8 cellular contexts compared by ENCODE assay signal in genomic region chr1:157156058-157156541, GRCh38. TPM values are rescaled to one million over a fixed set of nuclear protein-coding genes. Genes with fewer than 3 reads are reported as not detected.
A peak's percentile ranks its signal among the peaks of the same experiment; 100 is the strongest.
DNase-seq lines count a peak whose midpoint lies in the region; ATAC-seq and TF ChIP-seq lines count a peak whose summit lies in the region.

No MANE protein-coding gene starts in this region.

- peaks cover 23% of the 10 kb centered on the region for H3K27me3 Mint-ChIP-seq in CD4-positive, alpha-beta T cell

- DNase-seq in CD4-positive, alpha-beta T cell = peak; percentile 60 to 80 (median 70)
- DNase-seq in NOMO-1 (lab: John Stamatoyannopoulos, UW; ENCODE audit: unreplicated experiment in 2 of 2) = peak; percentile 39 to 61
- peak; percentile 57 to 68 for DNase-seq in activated CD8-positive, alpha-beta memory T cell treated with anti-CD3 and anti-CD28 coated beads for 1 hour (ENCODE audit: extremely low read depth in 1 of 2, low read depth in 1 of 2)
- peak; percentile 72 for DNase-seq in effector CD4-positive, alpha-beta T cell
- DNase-seq in stimulated activated CD8-positive, alpha-beta memory T cell treated with anti-CD3 and anti-CD28 coated beads, Interleukin-4, amount 100 ng/mL, for 4 hours (ENCODE audit: low read depth in 2 of 2, low spot score in 1 of 2) = peak; percentile 50 to 62

- POLR2A ChIA-PET in CD4-positive, alpha-beta T cell (lab: Charles Lee) = interaction anchor here (1.4 to 3.6 kb wide), 3 partner anchors 18 to 68 kb away, joined by 3 to 26 read pairs (median 6); partner anchors contain the start of gene ETV3

- ATAC-seq in CD4-positive, alpha-beta T cell (ENCODE audit: poor library complexity) = peak; percentile 71
- ATAC-seq in HG02678 (IDR thresholded peaks at IDR 0.05; ENCODE audit: unreplicated experiment) (peak; percentile 66), GM21367 (IDR thresholded peaks at IDR 0.05; ENCODE audit: unreplicated experiment) (no peak)

- no peak overlapping the region for H3K27ac Mint-ChIP-seq in CD4-positive, alpha-beta T cell

- CTCF ChIA-PET in CD4-positive, alpha-beta T cell (lab: Charles Lee) = interaction anchor here (0.7 to 10.7 kb wide), 15 partner anchors 9 to 72 kb away, joined by 3 to 241 read pairs (median 5); partner anchors contain the start of gene ETV3

- H3K9me3 ChIP-seq in CD4-positive, alpha-beta T cell (ENCODE audit: control insufficient read depth, low read length) = no peaks in the 10 kb centered on the region
- no peaks in the 10 kb centered on the region for H3K9me3 ChIP-seq in mesodermal cell (ENCODE audit: control insufficient read depth, low read length)

- no peak overlapping the region for H3K27ac ChIP-seq in CD4-positive, alpha-beta T cell (ENCODE audit: low read depth, low read length)
- peak overlapping the region; percentile 62 for H3K27ac ChIP-seq in mesodermal cell (ENCODE audit: low read depth, low read length, severe bottlenecking)

- H3K36me3 ChIP-seq in mesodermal cell (ENCODE audit: control insufficient read depth, insufficient read depth, low read length) = no peaks in the 10 kb centered on the region

- H3K27me3 ChIP-seq in CD4-positive, alpha-beta T cell (ENCODE audit: control insufficient read depth, insufficient read depth, low read length) = no peaks in the 10 kb centered on the region

- peak overlapping the region; percentile 53 for H3K4me3 Mint-ChIP-seq in CD4-positive, alpha-beta T cell

- no peaks in the 10 kb centered on the region for H3K9me3 Mint-ChIP-seq in CD4-positive, alpha-beta T cell

- H3K4me1 Mint-ChIP-seq in CD4-positive, alpha-beta T cell (ENCODE audit: low read depth) = peaks cover 22% of the 10 kb centered on the region

- whole genome bisulfite sequencing in mesodermal cell (ENCODE audit: insufficient coverage in 2 of 2), 2 experiments = 9 to 12% methylated on average over 8 to 12 of the region's 14 CpGs

- peak; percentile 97 for TF ChIP-seq CTCF in CD4-positive, alpha-beta T cell (IDR thresholded peaks at IDR 0.05)

- H3K36me3 Mint-ChIP-seq in CD4-positive, alpha-beta T cell (ENCODE audit: low read depth) = no peaks in the 10 kb centered on the region

- no peak overlapping the region for H3K4me3 ChIP-seq in mesodermal cell (ENCODE audit: extremely low read depth, insufficient read depth, low read length, poor library complexity, severe bottlenecking)

- intact Hi-C loops in CD4-positive, alpha-beta T cell (cut with DNase I, micrococcal nuclease) = loop anchor here (1.0 to 10.0 kb wide), 2 partner anchors 66 to 321 kb away; no protein-coding TSS in a partner anchor

- H3K4me1 ChIP-seq in mesodermal cell (ENCODE audit: control insufficient read depth, insufficient read depth, low read length, poor library complexity, severe bottlenecking) = peaks cover 36% of the 10 kb centered on the region

RNA-seq across cellular contexts. Expression of gene ETV3, which starts 17.9 kb away (rescaled TPM):
- total RNA-seq in CD4-positive, alpha-beta T cell = 100 to 1,000 TPM; 115 to 117 TPM
- 18.1 TPM for polyA plus RNA-seq in mesodermal cell (2013, experiment 1 of 2)
- polyA plus RNA-seq in mesodermal cell (2013, experiment 2 of 2) = 15.4 TPM

RNA-seq across cellular contexts. Expression of gene ETV3L, which starts 56.5 kb away (rescaled TPM):
- total RNA-seq in CD4-positive, alpha-beta T cell = not detected
- polyA plus RNA-seq in mesodermal cell (2013, experiment 1 of 2) = not detected
- polyA plus RNA-seq in mesodermal cell (2013, experiment 2 of 2) = not detected
